Comparison of ENCODE assay signal across 7 cellular contexts in genomic region chr11:69444381-69445130, GRCh38. TPM values are rescaled to one million over a fixed set of nuclear protein-coding genes. Genes with fewer than 3 reads are reported as not detected.
DNase-seq lines count a peak whose midpoint lies in the region; ATAC-seq and TF ChIP-seq lines count a peak whose summit lies in the region.

No MANE protein-coding gene starts in this region.

- H3K4me3 ChIP-seq in breast epithelium, result peak overlapping the region in 1 of 3 donors; percentile 65
- H3K4me3 ChIP-seq in testis, result no peak overlapping the region

- WGBS in testis, 2 donors, result 47 to 50% methylated on average over 19 to 32 of the region's 32 CpGs

- H3K27ac ChIP-seq in breast epithelium (peak overlapping the region; percentile 74 to 89), testis (no peak overlapping the region)

- intact Hi-C loops in breast epithelium (cut with DNase I; ENCODE audit: low total_unique reads) (no loop called here), testis (cut with DNase I; ENCODE audit: low total_unique reads) (loop anchor here (10.0 kb wide), 1 partner anchor 190 kb away; no protein-coding TSS in a partner anchor)

- DNase-seq in LHCN-M2 (ENCODE audit: low read depth) (peak; percentile 95), breast epithelium (ENCODE audit: low spot score in 2 of 2) (peak; percentile 77 to 94), left kidney (ENCODE audit: low read depth, low spot score) (peak; percentile 65), testis (peak; percentile 30), NCI-H345 treated with DMSO at 0.1 percent for 48 hours (lab: John Stamatoyannopoulos, UW; ENCODE audit: unreplicated experiment) (no peak)

- H3K9me3 ChIP-seq in breast epithelium (no peaks in the 10 kb centered on the region), testis (no peaks in the 10 kb centered on the region)

- H3K4me1 ChIP-seq in breast epithelium (peaks cover 16 to 23% of the 10 kb centered on the region in 2 donors), testis (peaks cover 21% of the 10 kb centered on the region)

- TF ChIP-seq POLR2A in breast epithelium (IDR thresholded peaks at IDR 0.05) (no peak), testis (IDR thresholded peaks at IDR 0.05) (no peak)

- TF ChIP-seq CTCF in breast epithelium (IDR thresholded peaks at IDR 0.05) (peak in 1 of 3 donors; percentile 20), testis (IDR thresholded peaks at IDR 0.05) (no peak)

- H3K36me3 ChIP-seq in breast epithelium, result no peaks in the 10 kb centered on the region
- no peaks in the 10 kb centered on the region for H3K36me3 ChIP-seq in testis (ENCODE audit: low read depth, missing control alignments)

- ATAC-seq in GM21576 (IDR thresholded peaks at IDR 0.05; ENCODE audit: unreplicated experiment), result no peak
- ATAC-seq in GM21447 (IDR thresholded peaks at IDR 0.05; ENCODE audit: unreplicated experiment), result no peak

- no peaks in the 10 kb centered on the region for H3K27me3 ChIP-seq in breast epithelium
- H3K27me3 ChIP-seq in testis, result no peaks in the 10 kb centered on the region

RNA-seq across cellular contexts. Expression of gene LINC01488, which starts 36.9 kb away (rescaled TPM):
- total RNA-seq in LHCN-M2 (2014; rRNA removed), result not detected in 2 replicates
- 0.12 TPM for polyA plus RNA-seq in LHCN-M2 (2012)
- total RNA-seq in breast epithelium, result not detected
- not detected for total RNA-seq in testis
- polyA plus RNA-seq in testis (ENCODE audit: insufficient read depth, low read depth, low replicate concordance), result not detected

Comparison
In these comparisons a context has a peak if more than half of its experiments do, and no peak if none do; other contexts are left out.
1. H3K27ac ChIP-seq: peak in breast epithelium (2 of 2); none in testis (0 of 2).